1 cellular context compared by ENCODE assay signal in the genomic region with DNA sequence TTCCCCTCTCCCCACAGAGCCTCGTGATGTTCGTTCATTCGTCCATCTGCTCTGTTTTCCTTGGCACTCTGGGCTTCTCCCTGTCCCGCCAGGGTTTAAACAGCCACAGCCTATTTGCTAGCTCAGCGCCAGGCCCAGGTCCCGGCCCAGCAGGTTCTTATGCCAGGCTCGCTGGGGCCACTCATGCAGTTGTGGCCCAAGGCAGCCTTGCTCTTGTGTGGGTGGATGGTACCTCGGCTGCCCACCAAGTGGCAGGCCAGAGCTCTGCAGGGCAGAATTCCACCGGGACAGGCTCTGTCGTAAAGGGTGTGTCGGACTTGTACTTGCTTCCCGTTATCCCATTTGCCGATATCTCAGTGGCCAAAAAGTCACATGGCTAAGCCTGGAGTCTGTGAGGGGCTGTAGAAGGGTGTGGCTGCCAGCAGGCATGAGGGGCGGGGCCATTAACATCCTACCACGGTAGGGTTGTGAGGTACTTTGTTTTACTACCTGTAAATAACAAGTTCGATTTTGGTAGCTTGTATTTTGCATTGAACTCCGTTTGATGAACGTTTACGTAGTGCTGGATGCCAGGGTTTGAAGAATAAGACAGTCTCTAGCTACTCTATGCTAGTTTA.
TF ChIP-seq lines count a peak whose summit lies in the region.

No MANE protein-coding gene starts in this region.

TF ChIP-seq in GM12878, 131 proteins besides CTCF, POLR2A, EP300 and RAD21:
- peak; percentile 48; the same call in 1 of the 2 replicates for TF ChIP-seq SMARCA5 (IDR thresholded peaks at IDR 0.05)
- peak in 1 of 2 experiments; percentile 19; a peak in 1 of 4 replicates for TF ChIP-seq IKZF2 (IDR thresholded peaks at IDR 0.05)
- no peak for TF ChIP-seq CREM (IDR thresholded peaks at IDR 0.05; ENCODE audit: low read depth)
- TF ChIP-seq, protein P1, sequence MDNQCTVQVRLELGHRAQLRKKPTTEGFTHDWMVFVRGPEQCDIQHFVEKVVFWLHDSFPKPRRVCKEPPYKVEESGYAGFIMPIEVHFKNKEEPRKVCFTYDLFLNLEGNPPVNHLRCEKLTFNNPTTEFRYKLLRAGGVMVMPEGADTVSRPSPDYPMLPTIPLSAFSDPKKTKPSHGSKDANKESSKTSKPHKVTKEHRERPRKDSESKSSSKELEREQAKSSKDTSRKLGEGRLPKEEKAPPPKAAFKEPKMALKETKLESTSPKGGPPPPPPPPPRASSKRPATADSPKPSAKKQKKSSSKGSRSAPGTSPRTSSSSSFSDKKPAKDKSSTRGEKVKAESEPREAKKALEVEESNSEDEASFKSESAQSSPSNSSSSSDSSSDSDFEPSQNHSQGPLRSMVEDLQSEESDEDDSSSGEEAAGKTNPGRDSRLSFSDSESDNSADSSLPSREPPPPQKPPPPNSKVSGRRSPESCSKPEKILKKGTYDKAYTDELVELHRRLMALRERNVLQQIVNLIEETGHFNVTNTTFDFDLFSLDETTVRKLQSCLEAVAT (IDR thresholded peaks at IDR 0.05): 0 out of 2 replicates have a peak, but pooled peaks have one; percentile 55
- TF ChIP-seq GATAD2B (conservative IDR thresholded peaks at IDR 0.05; ENCODE audit: low read depth): 0 out of 2 replicates have a peak, but pooled peaks have one; percentile 33
- TF ChIP-seq CREB1 (IDR thresholded peaks at IDR 0.05; ENCODE audit: low read depth): no peak
